25 cellular contexts compared by ENCODE assay signal in the genomic region with DNA sequence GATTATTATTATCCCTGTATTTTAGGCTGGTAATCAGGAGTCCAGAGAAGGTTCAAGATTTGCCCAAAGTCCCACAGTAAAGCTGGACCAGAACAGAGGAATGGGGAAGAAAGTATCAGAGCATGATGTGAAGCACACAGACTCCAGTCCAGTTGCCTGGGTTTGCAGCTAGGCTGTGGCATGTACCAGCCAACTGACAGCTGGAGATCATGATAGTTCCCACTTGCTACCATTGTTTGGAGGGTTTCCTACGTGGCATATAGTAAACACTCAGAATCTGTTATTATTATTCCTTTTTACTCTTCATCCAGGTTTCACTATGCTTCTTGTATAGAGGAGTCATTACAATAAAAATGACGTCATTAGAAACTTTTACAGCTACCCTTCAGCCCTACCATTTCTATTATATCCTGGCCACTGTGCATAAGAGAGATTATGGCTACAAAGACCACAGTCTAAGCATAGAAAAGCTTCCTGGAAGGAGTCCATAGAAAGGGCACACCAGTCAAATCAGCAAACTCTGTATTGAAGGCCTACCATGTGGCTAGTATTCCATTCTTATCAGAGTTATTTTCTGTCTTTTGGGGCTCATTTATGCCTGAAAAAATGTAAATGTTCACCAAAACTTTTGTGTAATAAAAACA.
"Had no signal": no experiment of that assay in that cellular context is flagged by ENCODE, and none has a peak within 500 bp of the region (broad histone marks: within the 10 kb centered on the region; RNA-seq: fewer than 3 reads in every experiment).

No MANE protein-coding gene starts in this region.

- H3K9me3 Mint-ChIP-seq: activated naive CD4-positive, alpha-beta T cell treated with anti-CD3 and anti-CD28 coated beads, Interleukin-2, amount 50 U/mL, for 72 hours; dendritic cell treated with granulocyte-macrophage colony-stimulating factor and Interleukin-4, amounts not matched to agents 40 ng/mL and 50 ng/mL, for 4 days; mesothelial cell of epicardium; stimulated activated naive CD8-positive, alpha-beta T cell treated with anti-CD3 and anti-CD28 coated beads, Interleukin-15, amount 100 ng/mL, for 72 hours had no signal

- H3K4me3 ChIP-seq: adrenal gland, gastrocnemius medialis, prostate gland, right atrium auricular region, skin epidermis, suprapubic skin had no signal

- H3K9me3 ChIP-seq: adrenal gland, gastrocnemius medialis, heart left ventricle, prostate gland, right atrium auricular region, suprapubic skin had no signal

- H3K4me1 ChIP-seq: adrenal gland, gastrocnemius medialis, prostate gland, suprapubic skin had no signal

- ATAC-seq: activated naive CD4-positive, alpha-beta T cell treated with anti-CD3 and anti-CD28 coated beads, Interleukin-2, amount 50 U/mL, for 72 hours; esophagus mucosa; gastrocnemius medialis; left lobe of liver; stimulated activated naive CD8-positive, alpha-beta T cell treated with anti-CD3 and anti-CD28 coated beads, Interleukin-15, amount 100 ng/mL, for 72 hours had no signal

- FAIRE-seq: astrocyte, bronchial epithelial cell, kidney had no signal

- DNase-seq: activated CD4-positive, alpha-beta T cell treated with anti-CD3 and anti-CD28 coated beads for 1 hour; activated CD4-positive, alpha-beta T cell treated with anti-CD3 and anti-CD28 coated beads, Interleukin-2, amount 50 U/mL, for 4 hours; activated gamma-delta T cell treated with Interleukin-2 at 50 U/mL for 16 hours; adrenal gland; effector CD8-positive, alpha-beta T cell; gastrocnemius medialis; kidney; stimulated activated CD4-positive, alpha-beta T cell treated with anti-CD3 and anti-CD28 coated beads, Interleukin-15, amount 100 ng/mL, for 24 hours; stimulated activated CD4-positive, alpha-beta T cell treated with anti-CD3 and anti-CD28 coated beads, Interleukin-2, amount 100 ng/mL, for 48 hours; stimulated activated naive CD8-positive, alpha-beta T cell treated with anti-CD3 and anti-CD28 coated beads, Interleukin-15, amount 100 ng/mL, for 72 hours; T-helper 2 cell; trophoblast cell had no signal

- H3K27me3 Mint-ChIP-seq: dendritic cell treated with granulocyte-macrophage colony-stimulating factor and Interleukin-4, amounts not matched to agents 40 ng/mL and 50 ng/mL, for 4 days; stimulated activated naive CD8-positive, alpha-beta T cell treated with anti-CD3 and anti-CD28 coated beads, Interleukin-15, amount 100 ng/mL, for 72 hours had no signal

- H3K27ac Mint-ChIP-seq: activated naive CD4-positive, alpha-beta T cell treated with anti-CD3 and anti-CD28 coated beads, Interleukin-2, amount 50 U/mL, for 72 hours; dendritic cell treated with granulocyte-macrophage colony-stimulating factor and Interleukin-4, amounts not matched to agents 40 ng/mL and 50 ng/mL, for 4 days; stimulated activated naive CD8-positive, alpha-beta T cell treated with anti-CD3 and anti-CD28 coated beads, Interleukin-15, amount 100 ng/mL, for 72 hours had no signal

- H3K4me1 Mint-ChIP-seq: stimulated activated naive CD8-positive, alpha-beta T cell treated with anti-CD3 and anti-CD28 coated beads, Interleukin-15, amount 100 ng/mL, for 72 hours had no signal

- H3K27me3 ChIP-seq: adrenal gland, gastrocnemius medialis, heart left ventricle, right atrium auricular region, suprapubic skin had no signal

- H3K4me3 Mint-ChIP-seq: dendritic cell treated with granulocyte-macrophage colony-stimulating factor and Interleukin-4, amounts not matched to agents 40 ng/mL and 50 ng/mL, for 4 days; mesothelial cell of epicardium; stimulated activated naive CD8-positive, alpha-beta T cell treated with anti-CD3 and anti-CD28 coated beads, Interleukin-15, amount 100 ng/mL, for 72 hours had no signal

- H3K36me3 ChIP-seq: adrenal gland, gastrocnemius medialis, heart left ventricle, prostate gland, right atrium auricular region, suprapubic skin had no signal

- H3K36me3 Mint-ChIP-seq: activated naive CD4-positive, alpha-beta T cell treated with anti-CD3 and anti-CD28 coated beads, Interleukin-2, amount 50 U/mL, for 72 hours had no signal

- H3K27ac ChIP-seq: adrenal gland, gastrocnemius medialis, prostate gland, skin epidermis, suprapubic skin, VCaP had no signal
